24 cellular contexts compared by ENCODE assay signal in genomic region chr6:114159727-114160126, GRCh38.
DNase-seq lines count a peak whose midpoint lies in the region; ATAC-seq, FAIRE-seq and TF ChIP-seq lines count a peak whose summit lies in the region.
"Had no signal": no experiment of that assay in that cellular context is flagged by ENCODE, and none has a peak within 500 bp of the region (broad histone marks: within the 10 kb centered on the region; RNA-seq: fewer than 3 reads in every experiment).

No MANE protein-coding gene starts in this region.

- no peaks in the 10 kb centered on the region for H4K20me1 ChIP-seq in HepG2 (ENCODE audit: insufficient read depth, low read length)
- no peaks in the 10 kb centered on the region for H4K20me1 ChIP-seq in PC-3 (ENCODE audit: low read length)
- H4K20me1 ChIP-seq: BLaER1 had no signal

- H3F3A ChIP-seq in PC-3 (ENCODE audit: low read length, unreplicated experiment): no peaks in the 10 kb centered on the region

- POLR2A ChIA-PET in HepG2 (lab: Yijun Ruan, JAX) (interaction anchor here (1.5 kb wide), 1 partner anchor 15 kb away, joined by 9 read pairs; no protein-coding TSS in a partner anchor), PC-3 (lab: Charles Lee; ENCODE audit: unreplicated experiment) (no interaction called here), HEK293T (lab: Yijun Ruan, JAX) (no interaction called here)

- H2AFZ ChIP-seq in HepG2 (ENCODE audit: low read length): no peak overlapping the region
- H2AFZ ChIP-seq in PC-3 (ENCODE audit: low read length): no peak overlapping the region

- intact Hi-C loops in HepG2 (cut with micrococcal nuclease; ENCODE audit: unreplicated experiment): loop anchor here (1.0 to 10.0 kb wide), 3 partner anchors 14 to 185 kb away; partner anchors contain the start of gene HDAC2
- intact Hi-C loops in right lobe of liver (cut with DNase I): no loop called here
- intact Hi-C loops in PC-3 (cut with micrococcal nuclease): no loop called here

- FAIRE-seq in HepG2 (lab: Jason Lieb, UNC): no peak
- FAIRE-seq: A204.1, GM12891, GM19239 had no signal

- H3K27ac ChIP-seq in HepG2 (ENCODE audit: extremely low read length, insufficient read depth, low read length) (no peak overlapping the region), right lobe of liver (no peak overlapping the region), PC-3 (ENCODE audit: low read length) (no peak overlapping the region)
- H3K27ac ChIP-seq: BLaER1 had no signal

- BruUV-seq in HepG2 (replicated peaks; lab: Mats Ljungman, UMichigan) (no TSS peak), PC-3 (replicated peaks; lab: Mats Ljungman, UMichigan) (no TSS peak)

- TF ChIP-seq CTCF in HepG2 (CRISPR knock-in tag; IDR thresholded peaks at IDR 0.05) (no peak), right lobe of liver (IDR thresholded peaks at IDR 0.05) (no peak), PC-3 (conservative IDR thresholded peaks at IDR 0.05; ENCODE audit: low read depth, low read length) (no peak)

- H3K4me3 ChIP-seq in HepG2 (replicated peaks in 1 of 3; ENCODE audit: insufficient read depth in 1 of 3, low read depth in 2 of 3, low read length in 3 of 3) (no peak overlapping the region), right lobe of liver (no peak overlapping the region), PC-3 (ENCODE audit: low read length) (no peak overlapping the region)
- H3K4me3 ChIP-seq: BLaER1 had no signal

- no peaks in the 10 kb centered on the region for H3K9me2 ChIP-seq in PC-3 (replicated peaks; ENCODE audit: low read length)

- ATAC-seq in HepG2 (no peak), right lobe of liver (no peak), PC-3 (peak; percentile 35; the same call in 1 of the 2 replicates)

- TF ChIP-seq RAD21 in HepG2 (CRISPR knock-in tag; IDR thresholded peaks at IDR 0.05): no peak

- CTCF ChIA-PET in HepG2 (lab: Yijun Ruan, JAX; ENCODE audit: low intra/inter-chr PET ratio, low total read pairs): no interaction called here
- CTCF ChIA-PET in PC-3 (lab: Charles Lee): no interaction called here
- CTCF ChIA-PET in HEK293T (lab: Yijun Ruan, JAX): no interaction called here

- H3K4me2 ChIP-seq in HepG2 (ENCODE audit: low read depth, low read length) (no peak overlapping the region), PC-3 (ENCODE audit: low read length) (no peak overlapping the region)
- H3K4me2 ChIP-seq: BLaER1 had no signal

- in situ Hi-C loops in HepG2 (cut with HindIII; ENCODE audit: extremely low pct_ligation_motif_present, low pct_unique_long_range_greater_than_20kb): no loop called here

- H3K36me3 ChIP-seq in HepG2 (replicated peaks in 1 of 2; ENCODE audit: control insufficient read depth in 1 of 2, insufficient read depth in 2 of 2, low read length in 2 of 2): no peaks in the 10 kb centered on the region
- no peaks in the 10 kb centered on the region for H3K36me3 ChIP-seq in right lobe of liver
- no peaks in the 10 kb centered on the region for H3K36me3 ChIP-seq in PC-3 (ENCODE audit: low read depth, low read length)
- H3K36me3 ChIP-seq: BLaER1 had no signal

- peaks cover 63% of the 10 kb centered on the region for H3K4me1 ChIP-seq in HepG2 (ENCODE audit: insufficient read depth, low read length)
- H3K4me1 ChIP-seq in right lobe of liver: peaks cover 0 to 6% (median 0%) of the 10 kb centered on the region in 4 donors
- no peaks in the 10 kb centered on the region for H3K4me1 ChIP-seq in PC-3 (ENCODE audit: insufficient read depth, low read length)

- H3K9ac ChIP-seq in HepG2 (ENCODE audit: insufficient read depth, low read depth, low read length): no peak overlapping the region
- H3K9ac ChIP-seq in PC-3 (ENCODE audit: low read length): no peak overlapping the region
- H3K9ac ChIP-seq: BLaER1 had no signal

- no peak; a peak in 1 of 4 replicates for TF ChIP-seq EP300 in HepG2 (IDR thresholded peaks at IDR 0.05; ENCODE audit: low read depth in 2 of 2, low read length in 2 of 2)
- TF ChIP-seq EP300 in HepG2 (CRISPR knock-in tag; IDR thresholded peaks at IDR 0.05; ENCODE audit: borderline replicate concordance): no peak

- H3K9me3 ChIP-seq in HepG2 (ENCODE audit: low read length) (no peaks in the 10 kb centered on the region), right lobe of liver (no peaks in the 10 kb centered on the region), PC-3 (ENCODE audit: low read length) (no peaks in the 10 kb centered on the region)
- H3K9me3 ChIP-seq: BE2C, BLaER1 had no signal

- TF ChIP-seq POLR2A in HepG2 (IDR thresholded peaks at IDR 0.05; ENCODE audit: insufficient read depth in 1 of 2, low read depth in 2 of 2, low read length in 2 of 2) (no peak), right lobe of liver (IDR thresholded peaks at IDR 0.05) (no peak)

- H3K79me2 ChIP-seq in HepG2 (ENCODE audit: insufficient read depth, low read length) (no peaks in the 10 kb centered on the region), PC-3 (ENCODE audit: low read length) (no peaks in the 10 kb centered on the region)

- H3K27me3 ChIP-seq in HepG2 (ENCODE audit: control insufficient read depth in 1 of 2, insufficient read depth in 2 of 2, low read length in 2 of 2) (no peaks in the 10 kb centered on the region), right lobe of liver (no peaks in the 10 kb centered on the region), PC-3 (ENCODE audit: low read length) (no peaks in the 10 kb centered on the region)
- H3K27me3 ChIP-seq: BE2C, BLaER1 had no signal

- DNase-seq in HepG2 (ENCODE audit: low spot score) (no peak), right lobe of liver (no peak), PC-3 (no peak), HEK293T (ENCODE audit: extremely low spot score) (no peak), HUDEP-2 (lab: John Stamatoyannopoulos, UW; ENCODE audit: unreplicated experiment in 76 of 76) (no peak)
- DNase-seq: 8988T; ACHN; BE2C; C1 segment of cervical spinal cord; CD4-positive, alpha-beta memory T cell; CD4-positive, CD25-positive, alpha-beta regulatory T cell; CD8-positive, alpha-beta memory T cell; COR-L47; DMS 273 treated with DMSO at 0.1 percent for 48 hours; DMS153; DMS53; DMS79; DND-41; EL; GDM1 had no signal

TF ChIP-seq in HepG2, 621 proteins besides CTCF, POLR2A, EP300 and RAD21 (continues in another document):
- peak; percentile 87; the same call in 1 of the 2 replicates for TF ChIP-seq TBX3 (IDR thresholded peaks at IDR 0.05; ENCODE audit: borderline replicate concordance)

TF ChIP-seq in HEK293T, 16 proteins besides CTCF, POLR2A, EP300 and RAD21:
- TF ChIP-seq, protein P1, sequence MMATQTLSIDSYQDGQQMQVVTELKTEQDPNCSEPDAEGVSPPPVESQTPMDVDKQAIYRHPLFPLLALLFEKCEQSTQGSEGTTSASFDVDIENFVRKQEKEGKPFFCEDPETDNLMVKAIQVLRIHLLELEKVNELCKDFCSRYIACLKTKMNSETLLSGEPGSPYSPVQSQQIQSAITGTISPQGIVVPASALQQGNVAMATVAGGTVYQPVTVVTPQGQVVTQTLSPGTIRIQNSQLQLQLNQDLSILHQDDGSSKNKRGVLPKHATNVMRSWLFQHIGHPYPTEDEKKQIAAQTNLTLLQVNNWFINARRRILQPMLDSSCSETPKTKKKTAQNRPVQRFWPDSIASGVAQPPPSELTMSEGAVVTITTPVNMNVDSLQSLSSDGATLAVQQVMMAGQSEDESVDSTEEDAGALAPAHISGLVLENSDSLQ (IDR thresholded peaks at IDR 0.05): no peak
- no peak for TF ChIP-seq HDGF (IDR thresholded peaks at IDR 0.05; ENCODE audit: borderline replicate concordance)
- no peak for TF ChIP-seq L3MBTL2 (conservative IDR thresholded peaks at IDR 0.05)
- TF ChIP-seq LEF1 (IDR thresholded peaks at IDR 0.05; ENCODE audit: borderline replicate concordance): no peak
- no peak for TF ChIP-seq ARNT (IDR thresholded peaks at IDR 0.05)
